In genomic region chr9:112280904-112281303, GRCh38 we compare ENCODE assay signal across 7 cellular contexts.
"Had no signal": no experiment of that assay in that cellular context is flagged by ENCODE, and none has a peak within 500 bp of the region (broad histone marks: within the 10 kb centered on the region; RNA-seq: fewer than 3 reads in every experiment).

No MANE protein-coding gene starts in this region.

- H3K4me3 Mint-ChIP-seq: GM23338, H9, IgD-negative memory B cell had no signal

- FAIRE-seq: H1, HTR-8/SVneo had no signal

- H3K4me3 ChIP-seq: GM23338 had no signal

- DNase-seq: H9, HCEC 1CT, KG1 had no signal

- H3K27me3 Mint-ChIP-seq: IgD-negative memory B cell had no signal

- H3K4me2 ChIP-seq: GM23338 had no signal

- H3K27ac Mint-ChIP-seq: GM23338 had no signal

- ATAC-seq: GM23338 had no signal

- H2AFZ ChIP-seq: GM23338 had no signal
